In genomic region chr5:8184455-8185063, GRCh38 we compare ENCODE assay signal across 9 cellular contexts.
DNase-seq lines count a peak whose midpoint lies in the region; ATAC-seq and TF ChIP-seq lines count a peak whose summit lies in the region.
"Had no signal": no experiment of that assay in that cellular context is flagged by ENCODE, and none has a peak within 500 bp of the region (broad histone marks: within the 10 kb centered on the region; RNA-seq: fewer than 3 reads in every experiment).

No MANE protein-coding gene starts in this region.

- H3K4me1 ChIP-seq in CD8-positive, alpha-beta T cell (ENCODE audit: insufficient read depth, low read length), result no peaks in the 10 kb centered on the region
- H3K4me1 ChIP-seq in transverse colon, result peaks cover 0 to 6% (median 2%) of the 10 kb centered on the region in 4 donors

- DNase-seq in CD8-positive, alpha-beta T cell, result peak in 1 of 7 experiments; percentile 14
- DNase-seq in NCI-H2081 (lab: John Stamatoyannopoulos, UW) (peak; percentile 65 to 73), kidney glomerular epithelial cell (lab: John Stamatoyannopoulos, UW) (peak; percentile 2), transverse colon (peak; percentile 38), NK-92 (lab: John Stamatoyannopoulos, UW; ENCODE audit: unreplicated experiment) (no peak)
- DNase-seq in activated naive CD8-positive, alpha-beta T cell treated with anti-CD3 and anti-CD28 coated beads, Interleukin-2, amount 10 ng/mL, durations not matched to agents 7 days and 5 days, result peak; percentile 51

- no peaks in the 10 kb centered on the region for H3K36me3 Mint-ChIP-seq in CD8-positive, alpha-beta T cell
- no peaks in the 10 kb centered on the region for H3K36me3 Mint-ChIP-seq in activated naive CD8-positive, alpha-beta T cell treated with anti-CD3 and anti-CD28 coated beads, Interleukin-2, amount 10 ng/mL, durations not matched to agents 7 days and 5 days

- no peaks in the 10 kb centered on the region for H3K9me3 ChIP-seq in CD8-positive, alpha-beta T cell (ENCODE audit: low read length)
- H3K9me3 ChIP-seq in transverse colon, result no peaks in the 10 kb centered on the region
- H3K9me3 ChIP-seq: neutrophil had no signal

- no peaks in the 10 kb centered on the region for H3K9me3 Mint-ChIP-seq in CD8-positive, alpha-beta T cell
- no peaks in the 10 kb centered on the region for H3K9me3 Mint-ChIP-seq in activated naive CD8-positive, alpha-beta T cell treated with anti-CD3 and anti-CD28 coated beads, Interleukin-2, amount 10 ng/mL, durations not matched to agents 7 days and 5 days

- 51% methylated on average over 4 to 5 of the region's 5 CpGs for WGBS in transverse colon (ENCODE audit: low coverage in 1 of 2), 2 donors

- POLR2A ChIA-PET in CD8-positive, alpha-beta T cell (lab: Charles Lee), result no interaction called here
- POLR2A ChIA-PET in activated naive CD8-positive, alpha-beta T cell treated with anti-CD3 and anti-CD28 coated beads, Interleukin-2, amount 10 ng/mL, durations not matched to agents 7 days and 5 days (lab: Charles Lee), result no interaction called here

- CTCF ChIA-PET in CD8-positive, alpha-beta T cell (lab: Charles Lee), result no interaction called here

- H3K27me3 ChIP-seq in CD8-positive, alpha-beta T cell (ENCODE audit: insufficient read depth, low read length), result no peaks in the 10 kb centered on the region
- H3K27me3 ChIP-seq in transverse colon, result no peaks in the 10 kb centered on the region
- H3K27me3 ChIP-seq: neutrophil had no signal

- H3K4me3 Mint-ChIP-seq in CD8-positive, alpha-beta T cell, result no peak overlapping the region
- no peak overlapping the region for H3K4me3 Mint-ChIP-seq in activated naive CD8-positive, alpha-beta T cell treated with anti-CD3 and anti-CD28 coated beads, Interleukin-2, amount 10 ng/mL, durations not matched to agents 7 days and 5 days

- TF ChIP-seq POLR2A in transverse colon (IDR thresholded peaks at IDR 0.05), result no peak

- no peaks in the 10 kb centered on the region for H3K27me3 Mint-ChIP-seq in CD8-positive, alpha-beta T cell (ENCODE audit: low read depth)
- H3K27me3 Mint-ChIP-seq in activated naive CD8-positive, alpha-beta T cell treated with anti-CD3 and anti-CD28 coated beads, Interleukin-2, amount 10 ng/mL, durations not matched to agents 7 days and 5 days, result no peaks in the 10 kb centered on the region

- in situ Hi-C loops in transverse colon (cut with MboI; ENCODE audit: low pct_ligation_motif_present in 1 of 4, low pct_unique_long_range_greater_than_20kb in 1 of 4, low sequenced_read_pairs in 3 of 4), result no loop called here

- H3K36me3 ChIP-seq in CD8-positive, alpha-beta T cell (ENCODE audit: insufficient read depth, low read length), result no peaks in the 10 kb centered on the region
- no peaks in the 10 kb centered on the region for H3K36me3 ChIP-seq in transverse colon
- H3K36me3 ChIP-seq: neutrophil had no signal

- no peak overlapping the region for H3K27ac ChIP-seq in CD8-positive, alpha-beta T cell (ENCODE audit: low read depth, low read length)
- H3K27ac ChIP-seq in transverse colon, result no peak overlapping the region
- H3K27ac ChIP-seq: neutrophil had no signal

- H3K4me1 Mint-ChIP-seq in CD8-positive, alpha-beta T cell (ENCODE audit: low read depth), result no peaks in the 10 kb centered on the region
- H3K4me1 Mint-ChIP-seq in activated naive CD8-positive, alpha-beta T cell treated with anti-CD3 and anti-CD28 coated beads, Interleukin-2, amount 10 ng/mL, durations not matched to agents 7 days and 5 days, result no peaks in the 10 kb centered on the region

- no peak for TF ChIP-seq EP300 in transverse colon (IDR thresholded peaks at IDR 0.05; ENCODE audit: low read depth)

- no peak overlapping the region for H3K27ac Mint-ChIP-seq in CD8-positive, alpha-beta T cell
- H3K27ac Mint-ChIP-seq in activated naive CD8-positive, alpha-beta T cell treated with anti-CD3 and anti-CD28 coated beads, Interleukin-2, amount 10 ng/mL, durations not matched to agents 7 days and 5 days, result no peak overlapping the region

- intact Hi-C loops in CD8-positive, alpha-beta T cell (cut with DNase I, micrococcal nuclease), result no loop called here
- intact Hi-C loops in transverse colon (cut with DNase I; ENCODE audit: low total_unique reads), result no loop called here

- H3K4me3 ChIP-seq in CD8-positive, alpha-beta T cell (ENCODE audit: low read depth, low read length), result no peak overlapping the region
- no peak overlapping the region for H3K4me3 ChIP-seq in transverse colon

- TF ChIP-seq CTCF in CD8-positive, alpha-beta T cell (IDR thresholded peaks at IDR 0.05), result peak; percentile 52
- TF ChIP-seq CTCF in transverse colon (IDR thresholded peaks at IDR 0.05), result peak; percentile 39 to 67 (median 57)

- no peak for ATAC-seq in CD8-positive, alpha-beta T cell
- ATAC-seq in GM18519 (IDR thresholded peaks at IDR 0.05; ENCODE audit: low FRiP score, unreplicated experiment), result peak; percentile 91
- ATAC-seq in HG02885 (IDR thresholded peaks at IDR 0.05; ENCODE audit: poor library complexity, unreplicated experiment), result peak; percentile 98
- no peak for ATAC-seq in activated naive CD8-positive, alpha-beta T cell treated with anti-CD3 and anti-CD28 coated beads, Interleukin-2, amount 10 ng/mL, durations not matched to agents 7 days and 5 days (ENCODE audit: low read depth)

Comparison
In these comparisons a context has a peak if more than half of its experiments do, and no peak if none do; other contexts are left out.
1. ATAC-seq: peak in GM18519 (single experiment) and HG02885 (single experiment); none in CD8-positive, alpha-beta T cell (single experiment) and activated naive CD8-positive, alpha-beta T cell treated with anti-CD3 and anti-CD28 coated beads, Interleukin-2, amount 10 ng/mL, durations not matched to agents 7 days and 5 days (single experiment).